Comparison of ENCODE assay signal across 18 cellular contexts in the genomic region with DNA sequence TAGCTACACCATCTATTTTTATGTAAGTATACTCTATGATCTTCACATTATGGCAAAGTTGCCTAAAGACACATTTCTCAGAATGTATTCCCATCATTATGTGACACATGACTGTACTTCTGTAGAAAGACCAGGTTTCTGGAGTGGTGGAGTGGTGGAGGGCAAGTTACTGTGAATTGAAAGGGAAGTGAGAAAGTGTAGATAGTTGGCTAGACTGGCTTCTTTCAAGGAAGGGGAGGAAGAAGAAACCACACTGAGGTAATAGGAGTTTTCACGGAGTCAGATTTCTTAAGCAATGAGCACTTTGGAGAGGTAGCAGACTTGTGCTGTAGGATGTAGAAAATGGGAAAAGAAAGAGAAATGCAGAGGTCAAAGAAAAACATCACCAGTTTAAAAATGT. TPM values are rescaled to one million over a fixed set of nuclear protein-coding genes. Genes with fewer than 3 reads are reported as not detected.
DNase-seq lines count a peak whose midpoint lies in the region; ATAC-seq and TF ChIP-seq lines count a peak whose summit lies in the region.
"Had no signal": no experiment of that assay in that cellular context is flagged by ENCODE, and none has a peak within 500 bp of the region (broad histone marks: within the 10 kb centered on the region; RNA-seq: fewer than 3 reads in every experiment).

No MANE protein-coding gene starts in this region.

- no peak overlapping the region for H3K4me3 Mint-ChIP-seq in memory B cell
- H3K4me3 Mint-ChIP-seq in CD8-positive, alpha-beta T cell = no peak overlapping the region
- H3K4me3 Mint-ChIP-seq: CD14-positive monocyte, GM23338 had no signal

- H3K9me3 Mint-ChIP-seq in memory B cell = no peaks in the 10 kb centered on the region
- peaks cover 2% of the 10 kb centered on the region for H3K9me3 Mint-ChIP-seq in CD8-positive, alpha-beta T cell
- H3K9me3 Mint-ChIP-seq: CD14-positive monocyte had no signal

- no peak overlapping the region for H3K4me3 ChIP-seq in CD8-positive, alpha-beta T cell (ENCODE audit: low read depth, low read length)
- H3K4me3 ChIP-seq: A549, GM23338 had no signal

- H3K27ac Mint-ChIP-seq in memory B cell = peak overlapping the region; percentile 58
- no peak overlapping the region for H3K27ac Mint-ChIP-seq in CD8-positive, alpha-beta T cell
- H3K27ac Mint-ChIP-seq: GM23338 had no signal

- POLR2A ChIA-PET in CD8-positive, alpha-beta T cell (lab: Charles Lee) = no interaction called here

- TF ChIP-seq CTCF in CD8-positive, alpha-beta T cell (IDR thresholded peaks at IDR 0.05) = no peak

- H3K4me1 ChIP-seq in CD8-positive, alpha-beta T cell (ENCODE audit: insufficient read depth, low read length) = no peaks in the 10 kb centered on the region
- H3K4me1 ChIP-seq: A549 had no signal

- H3K36me3 ChIP-seq in CD8-positive, alpha-beta T cell (ENCODE audit: insufficient read depth, low read length) = no peaks in the 10 kb centered on the region

- H3K27me3 Mint-ChIP-seq in memory B cell = no peaks in the 10 kb centered on the region
- no peaks in the 10 kb centered on the region for H3K27me3 Mint-ChIP-seq in CD8-positive, alpha-beta T cell (ENCODE audit: low read depth)

- peaks cover 3% of the 10 kb centered on the region for H3K36me3 Mint-ChIP-seq in memory B cell
- H3K36me3 Mint-ChIP-seq in CD8-positive, alpha-beta T cell = no peaks in the 10 kb centered on the region

- H3K27me3 ChIP-seq in CD8-positive, alpha-beta T cell (ENCODE audit: insufficient read depth, low read length) = no peaks in the 10 kb centered on the region

- H3K9me3 ChIP-seq in CD8-positive, alpha-beta T cell (ENCODE audit: low read length) = no peaks in the 10 kb centered on the region
- H3K9me3 ChIP-seq: A549 had no signal

- intact Hi-C loops in CD8-positive, alpha-beta T cell (cut with DNase I, micrococcal nuclease) = no loop called here

- DNase-seq in CD1c-positive myeloid dendritic cell (ENCODE audit: extremely low spot score) (peak; percentile 90), RPMI8226 (peak; percentile 4), memory B cell (ENCODE audit: low spot score in 2 of 2) (no peak), NCI-H1105 (lab: John Stamatoyannopoulos, UW) (no peak)
- no peak for DNase-seq in CD8-positive, alpha-beta T cell
- DNase-seq: DMS53; NCI-H1694; NCI-H345; NCI-H526 treated with DMSO at 0.1 percent for 48 hours; NK-92 treated with Interleukin-12 subunit alpha and Interleukin-12 subunit beta, amount 100 ng/mL, for 24 hours; Right ventricle myocardium superior had no signal

- H3K27ac ChIP-seq in CD8-positive, alpha-beta T cell (ENCODE audit: low read depth, low read length) = no peak overlapping the region
- H3K27ac ChIP-seq: A549 had no signal

- CTCF ChIA-PET in CD8-positive, alpha-beta T cell (lab: Charles Lee) = interaction anchor here (0.6 kb wide), 1 partner anchor 61 kb away, joined by 3 read pairs; no protein-coding TSS in a partner anchor

- H3K4me1 Mint-ChIP-seq in memory B cell = peaks cover 23% of the 10 kb centered on the region
- peaks cover 5% of the 10 kb centered on the region for H3K4me1 Mint-ChIP-seq in CD8-positive, alpha-beta T cell (ENCODE audit: low read depth)

- ATAC-seq in HG03432 (IDR thresholded peaks at IDR 0.05; ENCODE audit: unreplicated experiment) (peak; percentile 41), memory B cell (ENCODE audit: low read depth) (peak; percentile 29), HG02981 (IDR thresholded peaks at IDR 0.05; ENCODE audit: unreplicated experiment) (no peak), HG03457 (IDR thresholded peaks at IDR 0.05; ENCODE audit: unreplicated experiment) (no peak)
- ATAC-seq in CD8-positive, alpha-beta T cell = no peak
- ATAC-seq: A549, GM23338 had no signal

RNA-seq across cellular contexts. Expression of a gene that starts 50.9 kb away (rescaled TPM):
- not detected for total RNA-seq in CD8-positive, alpha-beta T cell
- total RNA-seq: LHCN-M2, Right ventricle myocardium superior had no signal

Comparison
In these comparisons a context has a peak if more than half of its experiments do, and no peak if none do; other contexts are left out.
1. DNase-seq: peak in CD1c-positive myeloid dendritic cell (single experiment) and RPMI8226 (single experiment); none in memory B cell (0 of 2), CD8-positive, alpha-beta T cell (0 of 7) and NCI-H1105 (single experiment).
2. ATAC-seq: peak in HG03432 (single experiment) and memory B cell (single experiment); none in CD8-positive, alpha-beta T cell (single experiment), HG02981 (single experiment) and HG03457 (single experiment).